8 cellular contexts compared by ENCODE assay signal in genomic region chr16:58628845-58629680, GRCh38. TPM values are rescaled to one million over a fixed set of nuclear protein-coding genes. Genes with fewer than 3 reads are reported as not detected.
DNase-seq lines count a peak whose midpoint lies in the region; ATAC-seq and TF ChIP-seq lines count a peak whose summit lies in the region.

No MANE protein-coding gene starts in this region.

- no peak overlapping the region for H2AFZ ChIP-seq in Karpas-422 (ENCODE audit: low read length)

- intact Hi-C loops in colonic mucosa (cut with DNase I) (no loop called here), right lobe of liver (cut with DNase I) (no loop called here)

- peak overlapping the region; percentile 92 for H3K27ac ChIP-seq in 22Rv1
- peak overlapping the region; percentile 86 for H3K27ac ChIP-seq in Karpas-422 (ENCODE audit: low read length)
- H3K27ac ChIP-seq in colonic mucosa: peak overlapping the region; percentile 98
- peak overlapping the region; percentile 91 to 96 (median 94) for H3K27ac ChIP-seq in right lobe of liver

- TF ChIP-seq CTCF in 22Rv1 (IDR thresholded peaks at IDR 0.05) (no peak), colonic mucosa (IDR thresholded peaks at IDR 0.05) (no peak), right lobe of liver (IDR thresholded peaks at IDR 0.05) (no peak)

- H3K27me3 ChIP-seq in Karpas-422 (ENCODE audit: low read length) (no peaks in the 10 kb centered on the region), colonic mucosa (no peaks in the 10 kb centered on the region), right lobe of liver (no peaks in the 10 kb centered on the region)

- WGBS in right lobe of liver (ENCODE audit: insufficient coverage, low coverage, low lambda C conversion rate, missing lambda C conversion rate): under 1% methylated on average over 24 of the region's 50 CpGs

- H4K20me1 ChIP-seq in Karpas-422 (ENCODE audit: insufficient read depth, low read depth, low read length): peaks cover 47% of the 10 kb centered on the region

- H3K36me3 ChIP-seq in Karpas-422 (ENCODE audit: insufficient read depth, low read length) (peaks cover 19% of the 10 kb centered on the region), colonic mucosa (no peaks in the 10 kb centered on the region), right lobe of liver (peaks cover 0 to 8% (median 1%) of the 10 kb centered on the region in 4 donors)

- peak overlapping the region; percentile 81 for H3K4me2 ChIP-seq in Karpas-422 (ENCODE audit: low read depth, low read length, poor library complexity, severe bottlenecking)

- H3K4me1 ChIP-seq in Karpas-422 (ENCODE audit: low read length): peaks cover 22% of the 10 kb centered on the region
- H3K4me1 ChIP-seq in colonic mucosa: no peaks in the 10 kb centered on the region
- H3K4me1 ChIP-seq in right lobe of liver: peaks cover 0 to 19% (median 6%) of the 10 kb centered on the region in 4 donors

- H3K79me2 ChIP-seq in Karpas-422 (ENCODE audit: low read length): peaks cover 56% of the 10 kb centered on the region

- ATAC-seq in GM19023 (IDR thresholded peaks at IDR 0.05; ENCODE audit: unreplicated experiment) (peak; percentile 3), right lobe of liver (peak; percentile 29 to 47 (median 38))

- TF ChIP-seq POLR2A in right lobe of liver (IDR thresholded peaks at IDR 0.05): no peak

- H3K9ac ChIP-seq in Karpas-422 (ENCODE audit: low read length) (peak overlapping the region; percentile 100), colonic mucosa (ENCODE audit: low read depth in 2 of 2, low read length in 2 of 2) (peak overlapping the region; percentile 99 to 100)

- H3K9me2 ChIP-seq in Karpas-422 (replicated peaks; ENCODE audit: insufficient read depth, low read length): no peaks in the 10 kb centered on the region

- DNase-seq in Karpas-422 (peak; percentile 85), colonic mucosa (peak; percentile 83), right lobe of liver (peak; percentile 62 to 78 (median 63)), middle frontal gyrus (ENCODE audit: extremely low spot score, low spot score) (no peak)
- peak; percentile 39 to 51 for DNase-seq in activated CD4-positive, alpha-beta T cell treated with anti-CD3 and anti-CD28 coated beads for 4 hours
- DNase-seq in stimulated activated CD4-positive, alpha-beta T cell treated with anti-CD3 and anti-CD28 coated beads, Interleukin-4, amount 100 ng/mL, for 48 hours (ENCODE audit: low read depth in 2 of 2): peak; percentile 30 to 42

- H3K4me3 ChIP-seq in Karpas-422 (ENCODE audit: low read length) (peak overlapping the region; percentile 99), colonic mucosa (peak overlapping the region; percentile 86), right lobe of liver (peak overlapping the region; percentile 87 to 97 (median 89))

- H3K9me3 ChIP-seq in Karpas-422 (ENCODE audit: low read length) (no peaks in the 10 kb centered on the region), colonic mucosa (no peaks in the 10 kb centered on the region), right lobe of liver (no peaks in the 10 kb centered on the region)

RNA-seq across cellular contexts. Expression of gene CNOT1, which starts 0.6 kb away (rescaled TPM):
- total RNA-seq in Karpas-422 (2014; rRNA removed; shearing (Covaris generic); ENCODE audit: low replicate concordance): 145 and 299 TPM in 2 replicates
- total RNA-seq in colonic mucosa: 100 to 1,000 TPM; 237 to 268 TPM
- total RNA-seq in right lobe of liver: 10 to 100 TPM; 53.8 to 74.9 (median 65.5) TPM

RNA-seq across cellular contexts. Expression of gene SLC38A7, which starts 55.5 kb away (rescaled TPM):
- total RNA-seq in Karpas-422 (2014; rRNA removed; shearing (Covaris generic); ENCODE audit: low replicate concordance): 6.4 and 6.7 TPM in 2 replicates
- 10 to 100 TPM; 10.8 to 15.5 TPM for total RNA-seq in colonic mucosa
- total RNA-seq in right lobe of liver: 10 to 100 TPM; 11.4 to 23.8 (median 14.3) TPM
